22 cellular contexts compared by ENCODE assay signal in genomic region chr1:160177667-160178066, GRCh38. TPM values are rescaled to one million over a fixed set of nuclear protein-coding genes. Genes with fewer than 3 reads are reported as not detected.
DNase-seq lines count a peak whose midpoint lies in the region; ATAC-seq, FAIRE-seq and TF ChIP-seq lines count a peak whose summit lies in the region.
"Had no signal": no experiment of that assay in that cellular context is flagged by ENCODE, and none has a peak within 500 bp of the region (broad histone marks: within the 10 kb centered on the region; RNA-seq: fewer than 3 reads in every experiment).

No MANE protein-coding gene starts in this region.

- no peak overlapping the region for H2AFZ ChIP-seq in K562 (ENCODE audit: low read depth, low read length)
- peak overlapping the region; percentile 89 for H2AFZ ChIP-seq in neural progenitor cell (replicated peaks)
- H2AFZ ChIP-seq: GM23248 had no signal

- intact Hi-C loops in K562 (cut with micrococcal nuclease), result no loop called here

- H3K9me3 Mint-ChIP-seq in neural progenitor cell, result peaks cover 28% of the 10 kb centered on the region

- peaks cover 10% of the 10 kb centered on the region for H3K27me3 Mint-ChIP-seq in neural progenitor cell (ENCODE audit: insufficient read depth, low read depth)

- no peak for TF ChIP-seq EP300 in K562 (IDR thresholded peaks at IDR 0.05; ENCODE audit: low read length)

- peaks cover 8% of the 10 kb centered on the region for H3K4me1 ChIP-seq in HUES48 (ENCODE audit: control insufficient read depth, insufficient read depth, low read length)
- no peaks in the 10 kb centered on the region for H3K4me1 ChIP-seq in K562 (replicated peaks in 1 of 2; ENCODE audit: control insufficient read depth in 2 of 2, insufficient read depth in 2 of 2, low read length in 2 of 2)
- H3K4me1 ChIP-seq in neural progenitor cell, result peaks cover 16% of the 10 kb centered on the region

- no peak for DNase-seq in K562 (ENCODE audit: extremely low read depth in 1 of 4, low spot score in 3 of 4)
- DNase-seq in neural progenitor cell (ENCODE audit: low spot score), result peak; percentile 46
- no peak for DNase-seq in NCI-H524 treated with DMSO at 0.1 percent for 48 hours (lab: John Stamatoyannopoulos, UW)
- DNase-seq in GM13977 (ENCODE audit: low spot score), result no peak
- DNase-seq in inferior parietal cortex (ENCODE audit: extremely low spot score), result no peak
- DNase-seq: ACHN, AML-193, COR-L47, GM23248, NCI-H1436, NCI-H2029 treated with DMSO at 0.1 percent for 48 hours, NCI-H2171 treated with DMSO at 0.1 percent for 48 hours, NCI-H510A, SK-N-SH had no signal

- peaks cover 19% of the 10 kb centered on the region for H3F3A ChIP-seq in neural progenitor cell (ENCODE audit: low read depth)

- H3K27ac Mint-ChIP-seq in neural progenitor cell, result peak overlapping the region; percentile 98

- no peak for TF ChIP-seq CTCF in K562 (IDR thresholded peaks at IDR 0.05 in 2 of 3, conservative IDR thresholded peaks at IDR 0.05 in 1 of 3; ENCODE audit: insufficient read depth in 2 of 3, low read depth in 1 of 3, low read length in 3 of 3)
- TF ChIP-seq CTCF in neural progenitor cell (IDR thresholded peaks at IDR 0.05), result no peak
- TF ChIP-seq CTCF in GM13977 (IDR thresholded peaks at IDR 0.05; ENCODE audit: extremely low read depth, insufficient read depth, missing control alignments), result no peak

- H3K27ac ChIP-seq in HUES48 (ENCODE audit: low read depth, low read length) (peak overlapping the region; percentile 40), K562 (ENCODE audit: extremely low read depth, low read depth, low read length) (no peak overlapping the region), neural progenitor cell (peak overlapping the region; percentile 88)
- H3K27ac ChIP-seq: GM23248, KMS-11 had no signal

- H3K79me2 ChIP-seq in K562 (ENCODE audit: control insufficient read depth, insufficient read depth, low read length) (no peaks in the 10 kb centered on the region), neural progenitor cell (ENCODE audit: low read depth) (no peaks in the 10 kb centered on the region)

- H3K27me3 ChIP-seq in HUES48 (ENCODE audit: control insufficient read depth, insufficient read depth, low read length) (peaks cover 9% of the 10 kb centered on the region; the same call in 1 of the 2 replicates), K562 (ENCODE audit: control insufficient read depth in 2 of 2, insufficient read depth in 2 of 2, low read length in 2 of 2) (peaks cover 46 to 62% of the 10 kb centered on the region in 2 experiments), neural progenitor cell (peaks cover 13% of the 10 kb centered on the region)

- no peak for TF ChIP-seq POLR2A in K562 (conservative IDR thresholded peaks at IDR 0.05)

- POLR2A ChIA-PET in K562 (lab: Yijun Ruan, JAX), result no interaction called here

- H4K20me1 ChIP-seq in K562 (replicated peaks; ENCODE audit: control insufficient read depth, insufficient read depth, low read length) (no peaks in the 10 kb centered on the region), neural progenitor cell (ENCODE audit: low read depth) (no peaks in the 10 kb centered on the region)

- peak overlapping the region; percentile 48 for H3K4me3 Mint-ChIP-seq in neural progenitor cell

- no peak for FAIRE-seq in K562 (lab: Jason Lieb, UNC)
- FAIRE-seq: HepG2 had no signal

- CTCF ChIA-PET in K562 (lab: Yijun Ruan, JAX; ENCODE audit: low intra/inter-chr PET ratio), result no interaction called here

- no TSS peak for BruUV-seq in K562 (replicated peaks; lab: Mats Ljungman, UMichigan)

- H3K9ac ChIP-seq in HUES48 (ENCODE audit: low read depth, low read length), result no peak overlapping the region
- H3K9ac ChIP-seq in K562 (ENCODE audit: insufficient read depth in 1 of 2, low read depth in 2 of 2, low read length in 2 of 2), result no peak overlapping the region
- no peak overlapping the region for H3K9ac ChIP-seq in neural progenitor cell
- H3K9ac ChIP-seq: GM23248, KMS-11, SK-N-SH had no signal

- ATAC-seq in K562, result peak; percentile 23; the same call in 1 of the 3 replicates
- ATAC-seq in GM19463 (IDR thresholded peaks at IDR 0.05; ENCODE audit: unreplicated experiment), result no peak
- ATAC-seq: Panc1 had no signal

- H3K9me1 ChIP-seq in K562 (ENCODE audit: control insufficient read depth, insufficient read depth, low read length), result no peaks in the 10 kb centered on the region

- 13% methylated on average over 1 of the region's 1 CpG for WGBS in K562 (ENCODE audit: insufficient coverage, low coverage, missing lambda C conversion rate)

- H3K9me3 ChIP-seq in HUES48 (ENCODE audit: control insufficient read depth, insufficient read depth, low read length) (no peaks in the 10 kb centered on the region), K562 (replicated peaks; ENCODE audit: control insufficient read depth, insufficient read depth, low read depth, low read length) (no peaks in the 10 kb centered on the region), neural progenitor cell (ENCODE audit: low read depth) (no peaks in the 10 kb centered on the region)
- H3K9me3 ChIP-seq: SK-N-SH had no signal

- TF ChIP-seq RAD21 in K562 (CRISPR knock-in tag; conservative IDR thresholded peaks at IDR 0.05 in 1 of 2, IDR thresholded peaks at IDR 0.05 in 1 of 2), result no peak

- H3K36me3 ChIP-seq in HUES48 (ENCODE audit: control insufficient read depth, insufficient read depth, low read length) (no peaks in the 10 kb centered on the region), K562 (ENCODE audit: control insufficient read depth, insufficient read depth, low read length) (no peaks in the 10 kb centered on the region), neural progenitor cell (no peaks in the 10 kb centered on the region)

- H3K4me1 Mint-ChIP-seq in neural progenitor cell, result peaks cover 36% of the 10 kb centered on the region
- H3K4me1 Mint-ChIP-seq: CD14-positive monocyte had no signal

- in situ Hi-C loops in K562 (cut with MboI), result no loop called here
- in situ Hi-C loops in GM13977 (cut with MboI; ENCODE audit: low pct_unique_long_range_greater_than_20kb, low sequenced_read_pairs, unreplicated experiment), result no loop called here

- H3K4me3 ChIP-seq in HUES48 (ENCODE audit: low read depth, low read length), result no peak overlapping the region
- no peak overlapping the region for H3K4me3 ChIP-seq in K562
- no peak overlapping the region for H3K4me3 ChIP-seq in neural progenitor cell
- H3K4me3 ChIP-seq: GM23248 had no signal

- H3K4me2 ChIP-seq in K562 (ENCODE audit: insufficient read depth, low read length), result no peak overlapping the region
- H3K4me2 ChIP-seq in neural progenitor cell, result peak overlapping the region; percentile 54
- H3K4me2 ChIP-seq: KMS-11, SK-N-SH had no signal

- H3K36me3 Mint-ChIP-seq in neural progenitor cell, result peaks cover 7% of the 10 kb centered on the region

RNA-seq across cellular contexts. Expression of gene CASQ1, which starts 12.7 kb away (rescaled TPM):
- not detected in 2 replicates for total RNA-seq in K562 (2011; cell fraction: chromatin; rRNA removed; ENCODE audit: low replicate concordance)
- not detected in 2 replicates for total RNA-seq in K562 (2011; cell fraction: nucleolus; rRNA removed)
- total RNA-seq in K562 (2011; cell fraction: nucleoplasm; rRNA removed), result not detected in 2 replicates
- total RNA-seq in K562 (2014; rRNA removed), result not detected in 2 replicates
- not detected in 2 replicates for total RNA-seq in K562 (2014; rRNA removed; fragmentation: Illumina TruSeq; extraction: Trizol)
- total RNA-seq in K562 (2015; rRNA removed; fragmentation: Illumina TruSeq; extraction: Trizol), result not detected in 2 replicates
- not detected in 2 replicates for total RNA-seq in K562 (2021)
- polyA plus RNA-seq in K562 (2011; rRNA removed), result not detected in 2 replicates
- polyA plus RNA-seq in K562 (2011; cell fraction: cytosol; rRNA removed), result not detected in 2 replicates
- polyA plus RNA-seq in K562 (2011; cell fraction: nucleus; rRNA removed), result not detected in 2 replicates
- 0.08 and 0.39 TPM in 2 replicates for polyA plus RNA-seq in K562 (2012)
- polyA plus RNA-seq in K562 (2014; fragmentation: Illumina TruSeq; extraction: Trizol), result not detected in 2 replicates
- not detected for polyA plus RNA-seq in K562 (2014; fragmentation: Nextera tagmentation; extraction: Ambion mirVana)
- polyA plus RNA-seq in K562 (2014; rRNA removed), result not detected in 2 replicates
- not detected in 2 replicates for polyA minus RNA-seq in K562 (2011; rRNA and poly(A)+ RNA removed)
- not detected in 2 replicates for polyA minus RNA-seq in K562 (2011; cell fraction: cytosol; rRNA and poly(A)+ RNA removed)
- not detected in 2 replicates for polyA minus RNA-seq in K562 (2011; cell fraction: nucleus; rRNA and poly(A)+ RNA removed)
- 0.50 TPM in 1 of 2 replicates, not detected in the other for total RNA-seq in neural progenitor cell (ENCODE audit: low replicate concordance)
- total RNA-seq: Daoy, M059J had no signal
- polyA plus RNA-seq: GM23248 had no signal

RNA-seq across cellular contexts. Expression of gene ATP1A4, which starts 26.3 kb away (rescaled TPM):
- not detected in 2 replicates for total RNA-seq in K562 (2011; cell fraction: chromatin; rRNA removed; ENCODE audit: low replicate concordance)
- not detected in 2 replicates for total RNA-seq in K562 (2011; cell fraction: nucleolus; rRNA removed)
- not detected in 2 replicates for total RNA-seq in K562 (2011; cell fraction: nucleoplasm; rRNA removed)
- not detected in 2 replicates for total RNA-seq in K562 (2014; rRNA removed)
- not detected in 2 replicates for total RNA-seq in K562 (2014; rRNA removed; fragmentation: Illumina TruSeq; extraction: Trizol)
- total RNA-seq in K562 (2015; rRNA removed; fragmentation: Illumina TruSeq; extraction: Trizol), result not detected in 2 replicates
- total RNA-seq in K562 (2021), result not detected in 2 replicates
- polyA plus RNA-seq in K562 (2011; rRNA removed), result not detected in 2 replicates
- not detected in 2 replicates for polyA plus RNA-seq in K562 (2011; cell fraction: cytosol; rRNA removed)
- not detected in 2 replicates for polyA plus RNA-seq in K562 (2011; cell fraction: nucleus; rRNA removed)
- polyA plus RNA-seq in K562 (2012), result 0.07 TPM in 1 of 2 replicates, not detected in the other
- polyA plus RNA-seq in K562 (2014; fragmentation: Illumina TruSeq; extraction: Trizol), result not detected in 2 replicates
- under 1 TPM in 1 of 2 experiments, not detected in 1; 0.07 TPM for polyA plus RNA-seq in K562 (2014; fragmentation: Nextera tagmentation; extraction: Ambion mirVana)
- polyA plus RNA-seq in K562 (2014; rRNA removed), result not detected in 2 replicates
- not detected in 2 replicates for polyA minus RNA-seq in K562 (2011; rRNA and poly(A)+ RNA removed)
- polyA minus RNA-seq in K562 (2011; cell fraction: cytosol; rRNA and poly(A)+ RNA removed), result not detected in 2 replicates
- not detected in 2 replicates for polyA minus RNA-seq in K562 (2011; cell fraction: nucleus; rRNA and poly(A)+ RNA removed)
- total RNA-seq in neural progenitor cell (ENCODE audit: low replicate concordance), result 0.17 and 0.62 TPM in 2 replicates
- total RNA-seq: Daoy, GM23248, HepG2, M059J had no signal
- polyA plus RNA-seq: GM23248, HepG2, SK-N-SH had no signal

RNA-seq across cellular contexts. Expression of gene PEA15, which starts 27.5 kb away (rescaled TPM):
- total RNA-seq in K562 (2011; cell fraction: chromatin; rRNA removed; ENCODE audit: low replicate concordance), result 10.6 and 15.9 TPM in 2 replicates
- total RNA-seq in K562 (2011; cell fraction: nucleolus; rRNA removed), result 10.9 and 11.2 TPM in 2 replicates
- total RNA-seq in K562 (2011; cell fraction: nucleoplasm; rRNA removed), result 16.1 and 27.3 TPM in 2 replicates
- total RNA-seq in K562 (2014; rRNA removed), result 23.4 and 32.7 TPM in 2 replicates
- total RNA-seq in K562 (2014; rRNA removed; fragmentation: Illumina TruSeq; extraction: Trizol), result 43.0 and 43.5 TPM in 2 replicates
- 34.4 and 34.8 TPM in 2 replicates for total RNA-seq in K562 (2015; rRNA removed; fragmentation: Illumina TruSeq; extraction: Trizol)
- 32.3 and 35.4 TPM in 2 replicates for total RNA-seq in K562 (2021)
- polyA plus RNA-seq in K562 (2011; rRNA removed), result 78.7 and 139 TPM in 2 replicates
- polyA plus RNA-seq in K562 (2011; cell fraction: cytosol; rRNA removed), result 70.2 and 90.8 TPM in 2 replicates
- polyA plus RNA-seq in K562 (2011; cell fraction: nucleus; rRNA removed), result 36.1 and 50.9 TPM in 2 replicates
- 40.4 and 51.5 TPM in 2 replicates for polyA plus RNA-seq in K562 (2012)
- polyA plus RNA-seq in K562 (2014; fragmentation: Illumina TruSeq; extraction: Trizol), result 155 and 175 TPM in 2 replicates
- polyA plus RNA-seq in K562 (2014; fragmentation: Nextera tagmentation; extraction: Ambion mirVana), result 10 to 100 TPM in 1 of 2 experiments, 1 to 10 TPM in 1; 8.2 to 11.9 TPM
- 54.3 and 58.5 TPM in 2 replicates for polyA plus RNA-seq in K562 (2014; rRNA removed)
- polyA minus RNA-seq in K562 (2011; rRNA and poly(A)+ RNA removed), result 35.0 and 68.8 TPM in 2 replicates
- 23.9 and 34.5 TPM in 2 replicates for polyA minus RNA-seq in K562 (2011; cell fraction: cytosol; rRNA and poly(A)+ RNA removed)
- 5.3 and 7.7 TPM in 2 replicates for polyA minus RNA-seq in K562 (2011; cell fraction: nucleus; rRNA and poly(A)+ RNA removed)
- 39.1 and 63.5 TPM in 2 replicates for total RNA-seq in neural progenitor cell (ENCODE audit: low replicate concordance)
